30 cellular contexts compared by ENCODE assay signal in the genomic region with DNA sequence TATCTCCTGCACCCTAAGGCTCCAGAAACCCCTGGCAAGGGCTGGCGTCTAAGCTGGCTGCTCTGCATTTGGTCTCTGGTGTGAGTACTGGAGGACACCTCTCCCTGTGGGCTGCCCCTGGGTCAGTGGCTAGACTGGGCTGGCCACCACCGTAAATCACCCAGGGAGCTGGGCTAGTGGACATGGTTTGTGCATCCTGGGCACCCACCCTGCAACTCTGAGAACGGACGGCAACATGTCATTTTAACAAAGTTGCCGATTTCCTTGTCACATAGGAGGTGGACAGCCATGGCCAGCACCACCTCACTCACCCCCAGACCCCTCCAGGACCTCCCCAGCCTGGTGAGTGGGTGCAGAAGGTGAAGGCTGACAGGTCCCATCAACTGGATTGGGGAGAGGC.
"Had no signal": no experiment of that assay in that cellular context is flagged by ENCODE, and none has a peak within 500 bp of the region (broad histone marks: within the 10 kb centered on the region; RNA-seq: fewer than 3 reads in every experiment).

No MANE protein-coding gene starts in this region.

- DNase-seq: activated B cell treated with CpG ODN at 0.5 μM for 24 hours; activated CD4-positive, alpha-beta memory T cell treated with anti-CD3 and anti-CD28 coated beads for 36 hours; activated CD4-positive, alpha-beta T cell treated with anti-CD3 and anti-CD28 coated beads for 4 hours; activated CD4-positive, alpha-beta T cell treated with anti-CD3 and anti-CD28 coated beads, Interleukin-2, amount 50 U/mL, for 1 hour; activated CD4-positive, CD25-positive, alpha-beta regulatory T cell treated with anti-CD3 and anti-CD28 coated beads, Interleukin-2, amount 50 U/mL, for 72 hours; activated CD8-positive, alpha-beta memory T cell treated with anti-CD3 and anti-CD28 coated beads, Interleukin-2, amount 50 U/mL, for 4 hours; activated gamma-delta T cell treated with Interleukin-2 at 50 U/mL for 16 hours; activated naive CD4-positive, alpha-beta T cell treated with anti-CD3 and anti-CD28 coated beads for 36 hours; activated T-cell treated with anti-CD3 and anti-CD28 coated beads for 4 hours; activated T-cell treated with anti-CD3 and anti-CD28 coated beads, Interleukin-2, amount 50 U/mL, for 4 hours; adrenal gland; central memory CD4-positive, alpha-beta T cell; Karpas-422; KBM-7; NCI-H1105; NCI-H1417 treated with DMSO at 0.1 percent for 48 hours; NCI-H187 treated with DMSO at 0.1 percent for 48 hours; NCI-H2081; NCI-H2171 treated with DMSO at 0.1 percent for 48 hours; NCI-H226; NCI-H446 treated with DMSO at 0.1 percent for 48 hours; NCI-H524; NCI-H69; SIG-M5; T-cell had no signal

- ATAC-seq: activated naive CD4-positive, alpha-beta T cell treated with anti-CD3 and anti-CD28 coated beads, Interleukin-2, amount 50 U/mL, for 72 hours; activated T-cell treated with anti-CD3 and anti-CD28 coated beads, Interleukin-2, amount 50 U/mL, for 4 hours; Panc1; SK-N-SH treated with all-trans-retinoic acid at 6 μM for 48 hours; T-cell; T-helper 17 cell had no signal

- H3K27me3 ChIP-seq: adrenal gland had no signal

- H3K4me1 ChIP-seq: adrenal gland had no signal

- H3K9me3 ChIP-seq: adrenal gland had no signal

- H3K27ac ChIP-seq: adrenal gland, VCaP had no signal

- H3K4me3 ChIP-seq: adrenal gland had no signal

- H3K36me3 ChIP-seq: adrenal gland had no signal
